In the genomic region with DNA sequence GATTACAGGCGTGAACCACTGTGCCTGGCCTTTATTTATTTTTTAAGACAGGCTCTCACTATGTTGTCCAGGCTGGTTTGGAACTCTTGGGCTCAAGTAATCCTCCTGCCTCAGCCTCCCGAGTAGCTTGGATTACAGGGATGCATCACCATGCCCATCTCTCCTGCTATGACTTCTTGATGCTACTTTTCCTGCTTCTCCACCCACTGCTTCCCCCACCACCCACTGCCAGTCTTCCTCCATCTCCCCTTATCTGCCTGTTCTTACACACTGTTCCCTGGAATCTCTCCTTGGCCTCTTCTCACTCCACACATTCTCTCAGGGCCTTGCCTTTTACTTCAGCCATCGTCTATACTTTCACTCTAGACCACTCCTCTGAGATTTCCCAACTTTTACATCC, we compare ENCODE assay signal across 21 cellular contexts. TPM values are rescaled to one million over a fixed set of nuclear protein-coding genes. Genes with fewer than 3 reads are reported as not detected.
A peak's percentile ranks its signal among the peaks of the same experiment; 100 is the strongest.
DNase-seq lines count a peak whose midpoint lies in the region; ATAC-seq and TF ChIP-seq lines count a peak whose summit lies in the region.
"Had no signal": no experiment of that assay in that cellular context is flagged by ENCODE, and none has a peak within 500 bp of the region (broad histone marks: within the 10 kb centered on the region; RNA-seq: fewer than 3 reads in every experiment).

No MANE protein-coding gene starts in this region.

- H3K27me3 ChIP-seq in right atrium auricular region (no peaks in the 10 kb centered on the region), colonic mucosa (no peaks in the 10 kb centered on the region), rectal smooth muscle tissue (ENCODE audit: control insufficient read depth, insufficient read depth, low read length) (no peaks in the 10 kb centered on the region), upper lobe of left lung (no peaks in the 10 kb centered on the region)

- no peak for TF ChIP-seq EP300 in upper lobe of left lung (IDR thresholded peaks at IDR 0.05)

- H3K9me3 ChIP-seq in right atrium auricular region (no peaks in the 10 kb centered on the region), colonic mucosa (no peaks in the 10 kb centered on the region), upper lobe of left lung (no peaks in the 10 kb centered on the region)

- H3K4me1 ChIP-seq in right atrium auricular region = peaks cover 0 to 62% of the 10 kb centered on the region in 2 donors
- H3K4me1 ChIP-seq in colonic mucosa = peaks cover 5% of the 10 kb centered on the region
- H3K4me1 ChIP-seq in rectal smooth muscle tissue (ENCODE audit: control insufficient read depth, insufficient read depth, low read length) = peaks cover 26% of the 10 kb centered on the region
- H3K4me1 ChIP-seq in upper lobe of left lung = peaks cover 33 to 48% (median 44%) of the 10 kb centered on the region in 4 donors

- H3K27ac ChIP-seq in right atrium auricular region (no peak overlapping the region), colonic mucosa (peak overlapping the region; percentile 64), rectal smooth muscle tissue (ENCODE audit: low read depth, low read length) (peak overlapping the region; percentile 24), upper lobe of left lung (peak overlapping the region; percentile 43 to 75 (median 71))
- H3K27ac ChIP-seq: C4-2B had no signal

- H3K4me3 ChIP-seq in right atrium auricular region = no peak overlapping the region
- H3K4me3 ChIP-seq in colonic mucosa = no peak overlapping the region
- no peak overlapping the region for H3K4me3 ChIP-seq in rectal smooth muscle tissue (ENCODE audit: low read length)
- H3K4me3 ChIP-seq in upper lobe of left lung = no peak overlapping the region

- ATAC-seq in upper lobe of left lung (ENCODE audit: low FRiP score in 2 of 2) (no peak), HG02759 (IDR thresholded peaks at IDR 0.05; ENCODE audit: unreplicated experiment) (no peak)
- ATAC-seq: HepG2, Panc1 had no signal

- 83 to 87% methylated on average over 3 of the region's 3 CpGs for WGBS in upper lobe of left lung, 2 donors

- H3K36me3 ChIP-seq in right atrium auricular region = peaks cover 38% of the 10 kb centered on the region
- H3K36me3 ChIP-seq in colonic mucosa = no peaks in the 10 kb centered on the region
- H3K36me3 ChIP-seq in rectal smooth muscle tissue (ENCODE audit: control insufficient read depth, insufficient read depth, low read length) = peaks cover 11% of the 10 kb centered on the region
- H3K36me3 ChIP-seq in upper lobe of left lung = peaks cover 0 to 34% (median 7%) of the 10 kb centered on the region in 4 donors

- intact Hi-C loops in cardiac septum (cut with DNase I) = no loop called here
- intact Hi-C loops in colonic mucosa (cut with DNase I) = no loop called here

- no peak for TF ChIP-seq POLR2A in upper lobe of left lung (IDR thresholded peaks at IDR 0.05)

- peak; percentile 35 for DNase-seq in cardiac septum (ENCODE audit: low spot score)
- no peak for DNase-seq in right atrium auricular region (ENCODE audit: low spot score)
- DNase-seq in colonic mucosa = no peak
- no peak for DNase-seq in upper lobe of left lung
- no peak for DNase-seq in NCI-H1694 (lab: John Stamatoyannopoulos, UW)
- DNase-seq in activated CD4-positive, alpha-beta T cell treated with anti-CD3 and anti-CD28 coated beads for 1 hour = no peak
- DNase-seq: 8988T, EL, GOT3, HFFc6, Karpas-422, MM.1S, NCI-H1930, NCI-H2171, NCI-H446 treated with DMSO at 0.1 percent for 48 hours, NCI-H748 treated with DMSO at 0.1 percent for 48 hours had no signal

- TF ChIP-seq CTCF in right atrium auricular region (IDR thresholded peaks at IDR 0.05) = no peak
- TF ChIP-seq CTCF in colonic mucosa (IDR thresholded peaks at IDR 0.05) = no peak
- TF ChIP-seq CTCF in upper lobe of left lung (IDR thresholded peaks at IDR 0.05) = no peak

- H3K9ac ChIP-seq in colonic mucosa (ENCODE audit: low read depth in 2 of 2, low read length in 2 of 2) (no peak overlapping the region), rectal smooth muscle tissue (ENCODE audit: low read length) (no peak overlapping the region)

RNA-seq across cellular contexts. Expression of a gene that starts 17.3 kb away (rescaled TPM):
- total RNA-seq in cardiac septum (72.0 TPM), right atrium auricular region (10 to 100 TPM; 48.8 to 83.1 TPM), colonic mucosa (100 to 1,000 TPM in 1 of 2 donors, 10 to 100 TPM in 1; 83.4 to 123 TPM), upper lobe of left lung (100 to 1,000 TPM in 4 of 6 donors, 10 to 100 TPM in 2; 71.6 to 240 (median 145) TPM)

RNA-seq across cellular contexts. Expression of a gene that starts 19.1 kb away (rescaled TPM):
- 9.2 TPM for total RNA-seq in cardiac septum
- total RNA-seq in right atrium auricular region = 10 to 100 TPM in 1 of 2 donors, 1 to 10 TPM in 1; 9.3 to 23.0 TPM
- 1 to 10 TPM; 4.7 to 8.3 TPM for total RNA-seq in colonic mucosa
- 10 to 100 TPM in 4 of 6 donors, 1 to 10 TPM in 2; 9.2 to 32.2 (median 12.8) TPM for total RNA-seq in upper lobe of left lung

RNA-seq across cellular contexts. Expression of a gene that starts 24.5 kb away (rescaled TPM):
- total RNA-seq in cardiac septum (126 TPM), right atrium auricular region (10 to 100 TPM; 26.6 to 54.0 TPM), colonic mucosa (100 to 1,000 TPM; 123 to 142 TPM), upper lobe of left lung (100 to 1,000 TPM in 3 of 6 donors, 10 to 100 TPM in 3; 60.8 to 153 (median 96.5) TPM)

RNA-seq across cellular contexts. Expression of a gene that starts 32.9 kb away (rescaled TPM):
- total RNA-seq in cardiac septum = 229 TPM
- 100 to 1,000 TPM; 142 to 193 TPM for total RNA-seq in right atrium auricular region
- total RNA-seq in colonic mucosa = 100 to 1,000 TPM; 115 to 157 TPM
- 100 to 1,000 TPM; 130 to 191 (median 146) TPM for total RNA-seq in upper lobe of left lung

RNA-seq across cellular contexts. Expression of a gene that starts 33.1 kb away (rescaled TPM):
- 21.3 TPM for total RNA-seq in cardiac septum
- total RNA-seq in right atrium auricular region = 10 to 100 TPM in 1 of 2 donors, 1 to 10 TPM in 1; 9.7 to 12.2 TPM
- 10 to 100 TPM; 17.5 to 25.7 TPM for total RNA-seq in colonic mucosa
- total RNA-seq in upper lobe of left lung = 10 to 100 TPM; 13.4 to 25.2 (median 22.1) TPM

Comparison
In these comparisons a context has a peak if more than half of its experiments do, and no peak if none do; other contexts are left out.
1. H3K27ac ChIP-seq: peak in colonic mucosa (single experiment), rectal smooth muscle tissue (single experiment) and upper lobe of left lung (4 of 4); none in right atrium auricular region (0 of 2).